19 cellular contexts compared by ENCODE assay signal in the genomic region with DNA sequence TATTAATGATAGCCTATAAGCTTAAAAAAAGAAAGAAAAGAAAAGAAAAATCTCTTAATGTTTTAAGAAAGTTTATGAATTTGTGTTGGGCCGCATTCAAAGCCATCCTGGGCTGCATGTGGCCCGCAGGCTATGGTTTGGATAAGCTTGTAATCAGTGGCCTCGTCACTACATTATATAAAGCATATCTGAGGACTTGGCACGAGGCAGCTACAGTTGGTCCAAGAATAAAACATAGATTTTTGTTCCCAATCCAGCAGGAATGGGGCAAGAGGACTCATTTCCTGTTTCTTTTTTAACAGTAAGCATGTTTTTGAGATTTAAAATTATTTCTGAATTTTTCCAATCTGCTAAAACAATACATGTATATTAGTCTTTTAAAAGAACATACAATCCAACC. TPM values are rescaled to one million over a fixed set of nuclear protein-coding genes. Genes with fewer than 3 reads are reported as not detected.
DNase-seq lines count a peak whose midpoint lies in the region; ATAC-seq and TF ChIP-seq lines count a peak whose summit lies in the region.
"Had no signal": no experiment of that assay in that cellular context is flagged by ENCODE, and none has a peak within 500 bp of the region (broad histone marks: within the 10 kb centered on the region; RNA-seq: fewer than 3 reads in every experiment).

No MANE protein-coding gene starts in this region.

- intact Hi-C loops in left ventricle myocardium inferior (cut with micrococcal nuclease) (no loop called here), heart right ventricle (cut with DNase I) (no loop called here)

- no peaks in the 10 kb centered on the region for H3K9me2 ChIP-seq in GM23338 (ENCODE audit: insufficient read depth)

- 0 out of 2 replicates have a peak, but pooled peaks cover 2% of the 10 kb centered on the region for H3F3A ChIP-seq in GM23338 (replicated peaks; ENCODE audit: low read depth)
- no peaks in the 10 kb centered on the region for H3F3A ChIP-seq in neural progenitor cell (ENCODE audit: low read depth)

- H4K20me1 ChIP-seq in GM23338 (replicated peaks; ENCODE audit: insufficient read depth) (peaks cover 3% of the 10 kb centered on the region), neural progenitor cell (ENCODE audit: low read depth) (no peaks in the 10 kb centered on the region)

- H3K9me3 Mint-ChIP-seq in GM23338 = peaks cover 6% of the 10 kb centered on the region; the same call in 1 of the 3 replicates
- H3K9me3 Mint-ChIP-seq in neural progenitor cell = no peaks in the 10 kb centered on the region
- H3K9me3 Mint-ChIP-seq: HFFc6 had no signal

- H3K4me1 Mint-ChIP-seq in GM23338 (no peaks in the 10 kb centered on the region), neural progenitor cell (no peaks in the 10 kb centered on the region)
- H3K4me1 Mint-ChIP-seq: CD4-positive, CD25-positive, alpha-beta regulatory T cell had no signal

- H3K4me3 ChIP-seq in left ventricle myocardium inferior = no peak overlapping the region
- H3K4me3 ChIP-seq in heart right ventricle = no peak overlapping the region
- H3K4me3 ChIP-seq in fibroblast of pulmonary artery (replicated peaks; ENCODE audit: low read depth, low read length) = no peak overlapping the region
- H3K4me3 ChIP-seq in GM23338 = no peak overlapping the region
- no peak overlapping the region for H3K4me3 ChIP-seq in neural progenitor cell
- H3K4me3 ChIP-seq: BLaER1 treated with 17β-estradiol and CSF1 and Interleukin-3, amounts not matched to agents 10 nM and 100 nM had no signal

- H3K9me3 ChIP-seq in left ventricle myocardium inferior (replicated peaks) (no peaks in the 10 kb centered on the region), heart right ventricle (peaks cover 0 to 5% (median 0%) of the 10 kb centered on the region in 11 donors), neural progenitor cell (ENCODE audit: low read depth) (no peaks in the 10 kb centered on the region)

- H3K27me3 ChIP-seq in left ventricle myocardium inferior (ENCODE audit: low read depth) (no peaks in the 10 kb centered on the region), heart right ventricle (no peaks in the 10 kb centered on the region), GM23338 (ENCODE audit: insufficient read depth) (no peaks in the 10 kb centered on the region), neural progenitor cell (no peaks in the 10 kb centered on the region)
- H3K27me3 ChIP-seq: BLaER1 treated with 17β-estradiol and CSF1 and Interleukin-3, amounts not matched to agents 10 nM and 100 nM had no signal

- no peak overlapping the region for H3K27ac Mint-ChIP-seq in GM23338
- H3K27ac Mint-ChIP-seq in neural progenitor cell = no peak overlapping the region
- H3K27ac Mint-ChIP-seq: CD4-positive, CD25-positive, alpha-beta regulatory T cell; HFFc6 had no signal

- H3K36me3 Mint-ChIP-seq in GM23338 (ENCODE audit: low read depth) = peaks cover 94% of the 10 kb centered on the region
- peaks cover 45% of the 10 kb centered on the region for H3K36me3 Mint-ChIP-seq in neural progenitor cell
- H3K36me3 Mint-ChIP-seq: CD4-positive, CD25-positive, alpha-beta regulatory T cell had no signal

- H3K4me2 ChIP-seq in GM23338 = no peak overlapping the region
- H3K4me2 ChIP-seq in neural progenitor cell = no peak overlapping the region
- H3K4me2 ChIP-seq: BLaER1 treated with 17β-estradiol and CSF1 and Interleukin-3, amounts not matched to agents 10 nM and 100 nM had no signal

- no peaks in the 10 kb centered on the region for H3K36me3 ChIP-seq in left ventricle myocardium inferior
- H3K36me3 ChIP-seq in heart right ventricle = peaks cover 0 to 9% (median 0%) of the 10 kb centered on the region in 9 donors
- peaks cover 76% of the 10 kb centered on the region for H3K36me3 ChIP-seq in GM23338 (ENCODE audit: insufficient read depth)
- peaks cover 24% of the 10 kb centered on the region for H3K36me3 ChIP-seq in neural progenitor cell

- H3K4me1 ChIP-seq in left ventricle myocardium inferior = no peaks in the 10 kb centered on the region
- H3K4me1 ChIP-seq in heart right ventricle = no peaks in the 10 kb centered on the region
- no peaks in the 10 kb centered on the region for H3K4me1 ChIP-seq in GM23338 (ENCODE audit: insufficient read depth)
- no peaks in the 10 kb centered on the region for H3K4me1 ChIP-seq in neural progenitor cell
- H3K4me1 ChIP-seq: BLaER1 treated with 17β-estradiol and CSF1 and Interleukin-3, amounts not matched to agents 10 nM and 100 nM had no signal

- no peaks in the 10 kb centered on the region for H3K27me3 Mint-ChIP-seq in GM23338 (ENCODE audit: insufficient read depth, low read depth, poor library complexity)
- H3K27me3 Mint-ChIP-seq in neural progenitor cell (ENCODE audit: insufficient read depth, low read depth) = peaks cover 3% of the 10 kb centered on the region
- H3K27me3 Mint-ChIP-seq: CD4-positive, CD25-positive, alpha-beta regulatory T cell had no signal

- no peak overlapping the region for H3K9ac ChIP-seq in neural progenitor cell
- H3K9ac ChIP-seq: BLaER1 treated with 17β-estradiol and CSF1 and Interleukin-3, amounts not matched to agents 10 nM and 100 nM had no signal

- ATAC-seq in heart right ventricle = no peak
- ATAC-seq in GM23338 = no peak
- no peak for ATAC-seq in HG03095 (IDR thresholded peaks at IDR 0.05; ENCODE audit: unreplicated experiment)

- H3K27ac ChIP-seq in left ventricle myocardium inferior (replicated peaks) (peak overlapping the region; percentile 14), heart right ventricle (no peak overlapping the region), GM23338 (ENCODE audit: low read depth) (no peak overlapping the region), neural progenitor cell (no peak overlapping the region)
- H3K27ac ChIP-seq: 22Rv1; BLaER1 treated with 17β-estradiol and CSF1 and Interleukin-3, amounts not matched to agents 10 nM and 100 nM; HL-60 had no signal

- no peak overlapping the region for H2AFZ ChIP-seq in GM23338
- H2AFZ ChIP-seq in neural progenitor cell (replicated peaks) = no peak overlapping the region

- H3K4me3 Mint-ChIP-seq in GM23338 (no peak overlapping the region), neural progenitor cell (no peak overlapping the region)
- H3K4me3 Mint-ChIP-seq: CD4-positive, CD25-positive, alpha-beta regulatory T cell; HFFc6 had no signal

- WGBS in heart right ventricle, 2 donors = 54% methylated on average over 4 of the region's 4 CpGs

- no peaks in the 10 kb centered on the region for H3K79me2 ChIP-seq in GM23338 (replicated peaks; ENCODE audit: insufficient read depth)
- no peaks in the 10 kb centered on the region for H3K79me2 ChIP-seq in neural progenitor cell (ENCODE audit: low read depth)

- no peak for TF ChIP-seq CTCF in left ventricle myocardium inferior (IDR thresholded peaks at IDR 0.05; ENCODE audit: borderline replicate concordance)
- no peak for TF ChIP-seq CTCF in heart right ventricle (IDR thresholded peaks at IDR 0.05)
- no peak for TF ChIP-seq CTCF in fibroblast of pulmonary artery (IDR thresholded peaks at IDR 0.05; ENCODE audit: low read length, missing control alignments)
- no peak for TF ChIP-seq CTCF in GM23338 (conservative IDR thresholded peaks at IDR 0.05; ENCODE audit: low read depth in 2 of 2)
- no peak for TF ChIP-seq CTCF in neural progenitor cell (IDR thresholded peaks at IDR 0.05)

- DNase-seq in left ventricle myocardium inferior (no peak), heart right ventricle (no peak), dedifferentiated amniotic fluid mesenchymal stem cell (ENCODE audit: extremely low spot score) (peak; percentile 54), fibroblast of pulmonary artery (ENCODE audit: low read depth) (peak; percentile 59), GM23338 (ENCODE audit: low spot score) (no peak), neural progenitor cell (ENCODE audit: low spot score) (no peak), SIG-M5 treated with dmso at 0.1 percent for 504 hours (lab: John Stamatoyannopoulos, UW; ENCODE audit: unreplicated experiment) (no peak)
- DNase-seq: Calu3; CD4-positive, CD25-positive, alpha-beta regulatory T cell; DMS 273 treated with DMSO at 0.1 percent for 48 hours; HCEC 1CT; HFFc6 had no signal

TF ChIP-seq in GM23338, 12 proteins besides CTCF, POLR2A, EP300 and RAD21 (continues in another document):
- TF ChIP-seq, protein P1, sequence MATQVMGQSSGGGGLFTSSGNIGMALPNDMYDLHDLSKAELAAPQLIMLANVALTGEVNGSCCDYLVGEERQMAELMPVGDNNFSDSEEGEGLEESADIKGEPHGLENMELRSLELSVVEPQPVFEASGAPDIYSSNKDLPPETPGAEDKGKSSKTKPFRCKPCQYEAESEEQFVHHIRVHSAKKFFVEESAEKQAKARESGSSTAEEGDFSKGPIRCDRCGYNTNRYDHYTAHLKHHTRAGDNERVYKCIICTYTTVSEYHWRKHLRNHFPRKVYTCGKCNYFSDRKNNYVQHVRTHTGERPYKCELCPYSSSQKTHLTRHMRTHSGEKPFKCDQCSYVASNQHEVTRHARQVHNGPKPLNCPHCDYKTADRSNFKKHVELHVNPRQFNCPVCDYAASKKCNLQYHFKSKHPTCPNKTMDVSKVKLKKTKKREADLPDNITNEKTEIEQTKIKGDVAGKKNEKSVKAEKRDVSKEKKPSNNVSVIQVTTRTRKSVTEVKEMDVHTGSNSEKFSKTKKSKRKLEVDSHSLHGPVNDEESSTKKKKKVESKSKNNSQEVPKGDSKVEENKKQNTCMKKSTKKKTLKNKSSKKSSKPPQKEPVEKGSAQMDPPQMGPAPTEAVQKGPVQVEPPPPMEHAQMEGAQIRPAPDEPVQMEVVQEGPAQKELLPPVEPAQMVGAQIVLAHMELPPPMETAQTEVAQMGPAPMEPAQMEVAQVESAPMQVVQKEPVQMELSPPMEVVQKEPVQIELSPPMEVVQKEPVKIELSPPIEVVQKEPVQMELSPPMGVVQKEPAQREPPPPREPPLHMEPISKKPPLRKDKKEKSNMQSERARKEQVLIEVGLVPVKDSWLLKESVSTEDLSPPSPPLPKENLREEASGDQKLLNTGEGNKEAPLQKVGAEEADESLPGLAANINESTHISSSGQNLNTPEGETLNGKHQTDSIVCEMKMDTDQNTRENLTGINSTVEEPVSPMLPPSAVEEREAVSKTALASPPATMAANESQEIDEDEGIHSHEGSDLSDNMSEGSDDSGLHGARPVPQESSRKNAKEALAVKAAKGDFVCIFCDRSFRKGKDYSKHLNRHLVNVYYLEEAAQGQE (IDR thresholded peaks at IDR 0.05; ENCODE audit: unreplicated experiment) = no peak
- TF ChIP-seq STAT1 (IDR thresholded peaks at IDR 0.05; ENCODE audit: unreplicated experiment) (no peak), POLR2AphosphoS5 (IDR thresholded peaks at IDR 0.05; ENCODE audit: low read depth) (no peak)

RNA-seq across cellular contexts. Expression of a gene that starts 28.6 kb away (rescaled TPM):
- total RNA-seq in left ventricle myocardium inferior (0.08 TPM), heart right ventricle (1 to 10 TPM in 1 of 10 donors, under 1 TPM in 6, not detected in 3; 0.07 to 3.8 (median 0.48) TPM), neural progenitor cell (ENCODE audit: low replicate concordance) (38.2 and 44.5 TPM in 2 replicates)
- polyA plus RNA-seq in heart right ventricle (under 1 TPM; 0.07 to 0.09 TPM), GM23338 (2016; fragmentation: Nextera tagmentation; extraction: Ambion mirVana) (33.4 and 43.0 TPM in 2 replicates)
- 30.7 and 38.2 TPM in 2 replicates for total RNA-seq in GM23338 (2014; rRNA removed; shearing (Covaris generic))

RNA-seq across cellular contexts. Expression of a gene that starts 44.2 kb away (rescaled TPM):
- total RNA-seq in left ventricle myocardium inferior (not detected), heart right ventricle (not detected), neural progenitor cell (ENCODE audit: low replicate concordance) (not detected in 2 replicates)
- polyA plus RNA-seq in heart right ventricle (not detected), GM23338 (2016; fragmentation: Nextera tagmentation; extraction: Ambion mirVana) (16.7 and 18.7 TPM in 2 replicates)
- 8.6 and 12.7 TPM in 2 replicates for total RNA-seq in GM23338 (2014; rRNA removed; shearing (Covaris generic))
- total RNA-seq: A673; Calu3; CD4-positive, CD25-positive, alpha-beta regulatory T cell; G401; H4; HFFc6 had no signal
- polyA plus RNA-seq: CD4-positive, CD25-positive, alpha-beta regulatory T cell had no signal

Comparison
In these comparisons a context has a peak if more than half of its experiments do, and no peak if none do; other contexts are left out.
1. DNase-seq: peak in dedifferentiated amniotic fluid mesenchymal stem cell (single experiment) and fibroblast of pulmonary artery (single experiment); none in left ventricle myocardium inferior (single experiment), heart right ventricle (0 of 2), GM23338 (single experiment), neural progenitor cell (single experiment) and SIG-M5 treated with dmso at 0.1 percent for 504 hours (single experiment).